In the genomic region with DNA sequence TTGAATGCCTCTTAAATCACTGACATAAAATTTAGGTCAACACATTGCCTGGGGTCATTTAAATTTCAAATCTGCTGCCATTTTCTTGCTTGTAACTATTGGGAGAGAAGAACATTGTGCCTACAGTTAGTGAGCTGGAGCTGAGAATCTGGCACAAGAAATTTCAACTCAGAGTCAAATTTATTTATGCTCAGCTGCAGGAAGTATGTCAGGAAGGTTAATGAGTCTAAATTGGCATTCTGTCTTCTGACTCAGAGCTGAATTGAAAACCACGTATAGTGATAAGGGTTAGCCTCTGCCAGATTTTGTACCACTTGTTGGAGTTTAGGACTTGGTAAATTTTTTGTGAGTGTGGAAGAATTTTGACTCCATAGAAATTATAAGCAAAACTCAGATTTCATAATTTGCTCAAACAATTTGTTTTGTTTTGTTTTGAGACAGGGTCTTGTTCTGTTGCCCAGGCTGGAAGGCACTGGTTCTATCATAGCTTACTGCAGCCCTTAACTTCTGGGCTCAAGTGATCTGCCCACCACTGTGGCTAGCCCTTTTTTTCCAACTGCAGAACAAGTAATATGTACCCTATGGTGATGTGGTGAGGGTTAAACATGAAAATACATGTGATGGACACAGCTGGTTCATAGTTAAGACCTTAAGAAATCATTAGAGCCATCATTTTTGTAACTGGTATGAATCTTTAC, we compare ENCODE assay signal across 17 cellular contexts. TPM values are rescaled to one million over a fixed set of nuclear protein-coding genes. Genes with fewer than 3 reads are reported as not detected.
DNase-seq lines count a peak whose midpoint lies in the region; ATAC-seq, FAIRE-seq and TF ChIP-seq lines count a peak whose summit lies in the region.
"Had no signal": no experiment of that assay in that cellular context is flagged by ENCODE, and none has a peak within 500 bp of the region (broad histone marks: within the 10 kb centered on the region; RNA-seq: fewer than 3 reads in every experiment).

No MANE protein-coding gene starts in this region.

- no peaks in the 10 kb centered on the region for H4K20me1 ChIP-seq in PC-3 (ENCODE audit: low read length)
- no peaks in the 10 kb centered on the region for H4K20me1 ChIP-seq in fibroblast of lung (ENCODE audit: control insufficient read depth, extremely low read depth, insufficient read depth, low read length)

- TF ChIP-seq CTCF in PC-3 (conservative IDR thresholded peaks at IDR 0.05; ENCODE audit: low read depth, low read length) (no peak), fibroblast of lung (conservative IDR thresholded peaks at IDR 0.05 in 1 of 2, IDR thresholded peaks at IDR 0.05 in 1 of 2; ENCODE audit: low read depth in 1 of 2, low read length in 2 of 2) (no peak), pancreas (IDR thresholded peaks at IDR 0.05) (no peak)
- TF ChIP-seq CTCF in activated CD8-positive, alpha-beta T cell treated with anti-CD3 and anti-CD28 coated beads for 36 hours (IDR thresholded peaks at IDR 0.05) = no peak

- H3K79me2 ChIP-seq in PC-3 (ENCODE audit: low read length) = no peaks in the 10 kb centered on the region
- H3K79me2 ChIP-seq in fibroblast of lung (ENCODE audit: control insufficient read depth, insufficient read depth, low read length) = no peaks in the 10 kb centered on the region

- H3F3A ChIP-seq in PC-3 (ENCODE audit: low read length, unreplicated experiment) = no peaks in the 10 kb centered on the region

- H3K4me1 Mint-ChIP-seq in activated CD4-positive, alpha-beta memory T cell treated with anti-CD3 and anti-CD28 coated beads for 36 hours (ENCODE audit: low read depth) = no peaks in the 10 kb centered on the region
- no peaks in the 10 kb centered on the region for H3K4me1 Mint-ChIP-seq in activated CD8-positive, alpha-beta T cell treated with anti-CD3 and anti-CD28 coated beads for 36 hours (ENCODE audit: low read depth)
- H3K4me1 Mint-ChIP-seq: activated T-helper 17 cell treated with anti-CD3 and anti-CD28 coated beads, Interleukin-2, amount 50 U/mL, for 72 hours had no signal

- H3K36me3 ChIP-seq in PC-3 (ENCODE audit: low read depth, low read length) = no peaks in the 10 kb centered on the region
- H3K36me3 ChIP-seq in fibroblast of lung (ENCODE audit: control insufficient read depth, insufficient read depth, low read length) = no peaks in the 10 kb centered on the region
- H3K36me3 ChIP-seq in pancreas = no peaks in the 10 kb centered on the region
- H3K36me3 ChIP-seq: gastroesophageal sphincter, ovary had no signal

- no peaks in the 10 kb centered on the region for H3K36me3 Mint-ChIP-seq in activated CD4-positive, alpha-beta memory T cell treated with anti-CD3 and anti-CD28 coated beads for 36 hours
- no peaks in the 10 kb centered on the region for H3K36me3 Mint-ChIP-seq in activated CD8-positive, alpha-beta T cell treated with anti-CD3 and anti-CD28 coated beads for 36 hours (ENCODE audit: low read depth)

- no peak overlapping the region for H3K4me3 Mint-ChIP-seq in activated CD4-positive, alpha-beta memory T cell treated with anti-CD3 and anti-CD28 coated beads for 36 hours
- no peak overlapping the region for H3K4me3 Mint-ChIP-seq in activated CD8-positive, alpha-beta T cell treated with anti-CD3 and anti-CD28 coated beads for 36 hours
- H3K4me3 Mint-ChIP-seq: activated CD8-positive, alpha-beta T cell treated with anti-CD3 and anti-CD28 coated beads, Interleukin-2, amount 10 ng/mL, durations not matched to agents 7 days and 5 days; activated T-helper 17 cell treated with anti-CD3 and anti-CD28 coated beads, Interleukin-2, amount 50 U/mL, for 72 hours had no signal

- peak; percentile 99 for ATAC-seq in PC-3
- peak in 3 of 4 donors; percentile 27 to 63 (median 34) for ATAC-seq in pancreas
- no peak for ATAC-seq in activated CD8-positive, alpha-beta T cell treated with anti-CD3 and anti-CD28 coated beads for 36 hours
- ATAC-seq: activated CD8-positive, alpha-beta T cell treated with anti-CD3 and anti-CD28 coated beads, Interleukin-2, amount 10 ng/mL, durations not matched to agents 7 days and 5 days; activated T-helper 17 cell treated with anti-CD3 and anti-CD28 coated beads, Interleukin-2, amount 50 U/mL, for 72 hours; gastroesophageal sphincter had no signal

- H2AFZ ChIP-seq in PC-3 (ENCODE audit: low read length) (no peak overlapping the region), fibroblast of lung (ENCODE audit: low read length) (no peak overlapping the region)

- in situ Hi-C loops in G401 (cut with HindIII; ENCODE audit: low sequenced_read_pairs) = no loop called here

- H3K9me2 ChIP-seq in PC-3 (replicated peaks; ENCODE audit: low read length) = 0 out of 2 replicates have a peak, but pooled peaks cover 4% of the 10 kb centered on the region

- no peak overlapping the region for H3K4me3 ChIP-seq in PC-3 (ENCODE audit: low read length)
- no peak overlapping the region for H3K4me3 ChIP-seq in fibroblast of lung (replicated peaks in 1 of 4; ENCODE audit: control extremely low read depth in 1 of 4, insufficient read depth in 1 of 4, low read depth in 3 of 4, low read length in 4 of 4)
- no peak overlapping the region for H3K4me3 ChIP-seq in pancreas
- H3K4me3 ChIP-seq: gastroesophageal sphincter, ovary had no signal

- H3K27me3 ChIP-seq in PC-3 (ENCODE audit: low read length) (no peaks in the 10 kb centered on the region), fibroblast of lung (ENCODE audit: control insufficient read depth, insufficient read depth, low read length) (no peaks in the 10 kb centered on the region), pancreas (no peaks in the 10 kb centered on the region)
- H3K27me3 ChIP-seq: gastroesophageal sphincter, ovary had no signal

- H3K9me3 ChIP-seq in PC-3 (ENCODE audit: low read length) (0 out of 2 replicates have a peak, but pooled peaks cover 3% of the 10 kb centered on the region), fibroblast of lung (ENCODE audit: control insufficient read depth, insufficient read depth, low read depth, low read length) (no peaks in the 10 kb centered on the region), pancreas (no peaks in the 10 kb centered on the region)
- H3K9me3 ChIP-seq: gastroesophageal sphincter, ovary had no signal

- WGBS in pancreas, 2 donors = 3 to 4% methylated on average over 1 of the region's 1 CpG

- peaks cover 13% of the 10 kb centered on the region for H3K4me1 ChIP-seq in PC-3 (ENCODE audit: insufficient read depth, low read length)
- no peaks in the 10 kb centered on the region for H3K4me1 ChIP-seq in fibroblast of lung (ENCODE audit: control insufficient read depth, extremely low read depth, insufficient read depth, low read length)
- no peaks in the 10 kb centered on the region for H3K4me1 ChIP-seq in pancreas

- BruUV-seq in PC-3 (replicated peaks; lab: Mats Ljungman, UMichigan) = no TSS peak

- POLR2A ChIA-PET in PC-3 (lab: Charles Lee; ENCODE audit: unreplicated experiment) = interaction anchor here (0.6 kb wide), 2 partner anchors 14 to 137 kb away, joined by 3 to 4 read pairs; no protein-coding TSS in a partner anchor
- POLR2A ChIA-PET in activated CD4-positive, alpha-beta memory T cell treated with anti-CD3 and anti-CD28 coated beads for 36 hours (lab: Charles Lee) = interaction anchor here (0.6 kb wide), 1 partner anchor 93 kb away, joined by 3 read pairs; no protein-coding TSS in a partner anchor
- POLR2A ChIA-PET in activated CD8-positive, alpha-beta T cell treated with anti-CD3 and anti-CD28 coated beads for 36 hours (lab: Charles Lee) = no interaction called here

- H3K27ac Mint-ChIP-seq in activated CD4-positive, alpha-beta memory T cell treated with anti-CD3 and anti-CD28 coated beads for 36 hours = no peak overlapping the region
- H3K27ac Mint-ChIP-seq in activated CD8-positive, alpha-beta T cell treated with anti-CD3 and anti-CD28 coated beads for 36 hours = no peak overlapping the region
- H3K27ac Mint-ChIP-seq: activated CD8-positive, alpha-beta T cell treated with anti-CD3 and anti-CD28 coated beads, Interleukin-2, amount 10 ng/mL, durations not matched to agents 7 days and 5 days; activated T-helper 17 cell treated with anti-CD3 and anti-CD28 coated beads, Interleukin-2, amount 50 U/mL, for 72 hours had no signal

- intact Hi-C loops in PC-3 (cut with micrococcal nuclease) (loop anchor here (2.0 kb wide), 1 partner anchor 17 kb away; no protein-coding TSS in a partner anchor), pancreas (cut with DNase I) (no loop called here)
- intact Hi-C loops in activated CD4-positive, alpha-beta memory T cell treated with anti-CD3 and anti-CD28 coated beads for 36 hours (cut with micrococcal nuclease) = no loop called here
- intact Hi-C loops in activated CD8-positive, alpha-beta T cell treated with anti-CD3 and anti-CD28 coated beads for 36 hours (cut with micrococcal nuclease) = no loop called here

- peaks cover 1% of the 10 kb centered on the region for H3K27me3 Mint-ChIP-seq in activated CD4-positive, alpha-beta memory T cell treated with anti-CD3 and anti-CD28 coated beads for 36 hours
- peaks cover 4% of the 10 kb centered on the region for H3K27me3 Mint-ChIP-seq in activated CD8-positive, alpha-beta T cell treated with anti-CD3 and anti-CD28 coated beads for 36 hours

- H3K9ac ChIP-seq in PC-3 (ENCODE audit: low read length) (no peak overlapping the region), fibroblast of lung (ENCODE audit: insufficient read depth, low read length) (no peak overlapping the region)

- H3K4me2 ChIP-seq in PC-3 (ENCODE audit: low read length) (peak overlapping the region; percentile 4), fibroblast of lung (ENCODE audit: extremely low read depth, insufficient read depth, low read length) (no peak overlapping the region)

- CTCF ChIA-PET in PC-3 (lab: Charles Lee) = interaction anchor here (0.6 to 0.8 kb wide), 2 partner anchors 41 to 674 kb away, joined by 4 to 7 read pairs; no protein-coding TSS in a partner anchor
- CTCF ChIA-PET in activated CD4-positive, alpha-beta memory T cell treated with anti-CD3 and anti-CD28 coated beads for 36 hours (lab: Charles Lee) = no interaction called here
- CTCF ChIA-PET in activated CD8-positive, alpha-beta T cell treated with anti-CD3 and anti-CD28 coated beads for 36 hours (lab: Charles Lee) = no interaction called here

- peaks cover 5% of the 10 kb centered on the region for H3K9me3 Mint-ChIP-seq in activated CD4-positive, alpha-beta memory T cell treated with anti-CD3 and anti-CD28 coated beads for 36 hours
- no peaks in the 10 kb centered on the region for H3K9me3 Mint-ChIP-seq in activated CD8-positive, alpha-beta T cell treated with anti-CD3 and anti-CD28 coated beads for 36 hours

- H3K27ac ChIP-seq in PC-3 (ENCODE audit: low read length) (no peak overlapping the region), fibroblast of lung (ENCODE audit: insufficient read depth, low read length) (no peak overlapping the region), pancreas (no peak overlapping the region)
- H3K27ac ChIP-seq: C4-2B, gastroesophageal sphincter, ovary had no signal

- no peak for FAIRE-seq in pancreas (lab: Jason Lieb, UNC)

- DNase-seq in G401 (ENCODE audit: low spot score) = peak; percentile 5
- peak; percentile 91 for DNase-seq in PC-3
- DNase-seq in fibroblast of lung (ENCODE audit: low read depth in 2 of 2) = peak; percentile 65 to 73
- no peak for DNase-seq in pancreas
- DNase-seq in MV-4-11 (lab: John Stamatoyannopoulos, UW) = no peak
- no peak for DNase-seq in activated CD4-positive, alpha-beta memory T cell treated with anti-CD3 and anti-CD28 coated beads for 36 hours
- DNase-seq in A172 (ENCODE audit: low spot score) = no peak
- DNase-seq in activated CD8-positive, alpha-beta T cell treated with anti-CD3 and anti-CD28 coated beads for 36 hours = no peak
- DNase-seq: activated CD8-positive, alpha-beta T cell treated with anti-CD3 and anti-CD28 coated beads, Interleukin-2, amount 10 ng/mL, durations not matched to agents 7 days and 5 days; midbrain; NK-92 treated with Interleukin-12 subunit alpha and Interleukin-12 subunit beta, amount 100 ng/mL, for 24 hours; ovary; stimulated activated CD4-positive, alpha-beta T cell treated with anti-CD3 and anti-CD28 coated beads, Interleukin-15, amount 100 ng/mL, for 24 hours; substantia nigra had no signal

RNA-seq across cellular contexts. Expression of a gene that starts 31.3 kb away (rescaled TPM):
- total RNA-seq in G401 (2014; rRNA removed; shearing (Covaris generic)) = 21.4 and 21.6 TPM in 2 replicates
- 41.7 and 45.2 TPM in 2 replicates for total RNA-seq in PC-3 (2014; rRNA removed)
- 14.9 and 20.0 TPM in 2 replicates for total RNA-seq in fibroblast of lung
- 5.9 and 8.3 TPM in 2 replicates for polyA plus RNA-seq in fibroblast of lung
- 10.1 and 14.4 TPM in 2 replicates for polyA plus RNA-seq in fibroblast of lung (2012)
- 12.6 and 13.2 TPM in 2 replicates for polyA minus RNA-seq in fibroblast of lung (ENCODE audit: low replicate concordance)
- 10 to 100 TPM in 3 of 6 donors, 1 to 10 TPM in 3; 5.9 to 13.2 (median 9.3) TPM for total RNA-seq in pancreas
- polyA plus RNA-seq in pancreas = 1 to 10 TPM; 4.2 to 7.8 TPM
- 10 to 100 TPM; 26.4 TPM for total RNA-seq in activated CD4-positive, alpha-beta memory T cell treated with anti-CD3 and anti-CD28 coated beads for 36 hours
- total RNA-seq in A172 (2014; rRNA removed; shearing (Covaris generic)) = 13.5 and 14.8 TPM in 2 replicates
- total RNA-seq in activated CD8-positive, alpha-beta T cell treated with anti-CD3 and anti-CD28 coated beads for 36 hours = 10 to 100 TPM; 21.2 to 21.7 TPM

Comparison
In these comparisons a context has a peak if more than half of its experiments do, and no peak if none do; other contexts are left out.
1. DNase-seq: peak in G401 (single experiment), PC-3 (single experiment) and fibroblast of lung (2 of 2); none in pancreas (0 of 6), MV-4-11 (single experiment), activated CD4-positive, alpha-beta memory T cell treated with anti-CD3 and anti-CD28 coated beads for 36 hours (single experiment), A172 (single experiment) and activated CD8-positive, alpha-beta T cell treated with anti-CD3 and anti-CD28 coated beads for 36 hours (single experiment).